ENCODE assay signal across 1 cellular context in the genomic region with DNA sequence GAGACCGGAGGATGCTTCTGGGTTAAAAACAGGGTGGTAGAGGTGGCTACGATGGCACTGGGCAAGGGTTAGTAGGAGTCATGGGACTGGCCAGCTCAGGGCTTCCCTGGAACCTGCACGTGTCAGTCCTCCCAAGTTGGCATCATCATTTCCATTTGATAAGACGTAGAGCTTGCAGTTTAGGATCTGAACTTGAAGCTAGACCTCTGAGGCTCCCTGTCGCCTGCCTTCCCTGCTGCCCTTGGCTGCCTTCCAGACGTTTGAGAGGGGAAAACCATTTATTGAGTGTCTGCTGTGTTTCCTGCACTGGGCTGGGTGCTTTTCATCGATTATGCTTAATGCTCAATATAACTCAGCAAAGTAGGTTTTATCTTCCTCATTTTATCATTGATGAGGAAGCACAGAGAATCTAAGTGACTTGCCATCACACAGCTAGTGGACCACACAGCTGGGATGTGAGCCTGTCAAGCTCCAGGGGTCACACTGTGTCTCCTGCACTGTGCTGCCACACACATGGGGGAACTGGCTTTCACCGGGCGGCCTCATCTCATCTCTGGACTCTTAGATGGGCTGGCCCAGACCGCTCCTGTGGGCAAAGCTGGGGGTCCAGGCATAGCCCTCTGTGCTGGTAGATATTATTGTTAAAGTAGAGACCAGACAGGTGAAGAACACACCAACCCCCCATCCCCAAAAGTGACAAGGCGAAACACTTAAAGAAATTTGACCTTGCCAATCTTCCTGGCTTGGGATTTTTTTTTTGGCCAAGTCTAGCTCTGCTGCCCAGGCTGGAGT.
TF ChIP-seq lines count a peak whose summit lies in the region.

No MANE protein-coding gene starts in this region.

TF ChIP-seq in HEK293, 187 proteins besides CTCF, POLR2A, EP300 and RAD21:
- TF ChIP-seq ZNF146 (tag by site-specific recombination; IDR thresholded peaks at IDR 0.05): no peak
- TF ChIP-seq ZNF335 (tag by site-specific recombination; conservative IDR thresholded peaks at IDR 0.05): 0 out of 2 replicates have a peak, but pooled peaks have one; percentile 24
- TF ChIP-seq ZNF114 (tag by site-specific recombination; IDR thresholded peaks at IDR 0.05): no peak
